In genomic region chr17:10775740-10776333, GRCh38 we compare ENCODE assay signal across 37 cellular contexts. TPM values are rescaled to one million over a fixed set of nuclear protein-coding genes. Genes with fewer than 3 reads are reported as not detected.
"Had no signal": no experiment of that assay in that cellular context is flagged by ENCODE, and none has a peak within 500 bp of the region (broad histone marks: within the 10 kb centered on the region; RNA-seq: fewer than 3 reads in every experiment).

No MANE protein-coding gene starts in this region.

- H3K4me1 ChIP-seq: adrenal gland, heart left ventricle had no signal

- H3K4me3 ChIP-seq: adrenal gland, heart left ventricle, skin epidermis, suprapubic skin, tibial nerve had no signal

- H3K9me3 ChIP-seq: adrenal gland had no signal

- H3K27me3 Mint-ChIP-seq: activated CD4-positive, alpha-beta memory T cell treated with anti-CD3 and anti-CD28 coated beads for 36 hours; activated CD4-positive, alpha-beta T cell treated with anti-CD3 and anti-CD28 coated beads, Interleukin-2, amount 10 ng/mL, durations not matched to agents 24 days and 14 days; activated naive CD8-positive, alpha-beta T cell treated with anti-CD3 and anti-CD28 coated beads for 36 hours; stimulated activated memory B cell treated with anti-CD40 and anti-IgM and Interleukin-4, amounts not matched to agents 10 μg/mL and 1 μg/mL and 100 μg/mL, for 72 hours had no signal

- H3K27ac ChIP-seq: adrenal gland, brain microvascular endothelial cell, heart left ventricle, skin epidermis, suprapubic skin, tibial nerve, WERI-Rb-1 had no signal

- H3K4me3 Mint-ChIP-seq: activated CD4-positive, alpha-beta memory T cell treated with anti-CD3 and anti-CD28 coated beads for 36 hours; activated CD4-positive, alpha-beta T cell treated with anti-CD3 and anti-CD28 coated beads, Interleukin-2, amount 10 ng/mL, durations not matched to agents 24 days and 14 days; activated naive CD4-positive, alpha-beta T cell treated with anti-CD3 and anti-CD28 coated beads for 36 hours; activated naive CD8-positive, alpha-beta T cell treated with anti-CD3 and anti-CD28 coated beads for 36 hours; activated T-helper 1 cell treated with anti-CD3 and anti-CD28 coated beads, Interleukin-12 subunit alpha, Interleukin-12 subunit beta, Interleukin-2, Interleukin-4 antibody, amounts not matched to agents 30 ng/mL and 10 ng/mL and 1 ng/mL, durations not matched to agents 14 hours and 24 hours and 36 hours; endodermal cell; mesothelial cell of epicardium; naive thymus-derived CD8-positive, alpha-beta T cell; stimulated activated memory B cell treated with anti-CD40 and anti-IgM and Interleukin-4, amounts not matched to agents 10 μg/mL and 1 μg/mL and 100 μg/mL, for 72 hours; T-helper 1 cell treated with Interleukin-12 subunit alpha and Interleukin-12 subunit beta and Interleukin-4 antibody, amounts not matched to agents 30 μg/mL and 1 μg/mL, for 36 hours had no signal

- DNase-seq: activated CD4-positive, alpha-beta memory T cell treated with anti-CD3 and anti-CD28 coated beads for 36 hours; activated CD4-positive, alpha-beta T cell treated with anti-CD3 and anti-CD28 coated beads, Interleukin-2, amount 10 ng/mL, durations not matched to agents 24 days and 14 days; activated CD4-positive, CD25-positive, alpha-beta regulatory T cell treated with anti-CD3 and anti-CD28 coated beads, Interleukin-2, amount 50 U/mL, for 72 hours; activated CD8-positive, alpha-beta memory T cell treated with anti-CD3 and anti-CD28 coated beads, Interleukin-2, amount 50 U/mL, for 4 hours; activated effector memory CD4-positive, alpha-beta T cell treated with anti-CD3 and anti-CD28 coated beads, Interleukin-2, amount 50 U/mL, for 16 hours; activated naive CD4-positive, alpha-beta T cell treated with anti-CD3 and anti-CD28 coated beads for 36 hours; activated naive CD8-positive, alpha-beta T cell treated with anti-CD3 and anti-CD28 coated beads for 36 hours; activated T-cell treated with anti-CD3 and anti-CD28 coated beads, Interleukin-2, amount 50 U/mL, for 1 hour; brain microvascular endothelial cell; foreskin fibroblast; heart left ventricle; naive thymus-derived CD8-positive, alpha-beta T cell; posterior cingulate gyrus; right cardiac atrium; stimulated activated CD4-positive, alpha-beta T cell treated with anti-CD3 and anti-CD28 coated beads, Interleukin-1b, Interleukin-23, amount 100 ng/mL, for 48 hours; stimulated activated CD4-positive, alpha-beta T cell treated with anti-CD3 and anti-CD28 coated beads, Interleukin-4, amount 100 ng/mL, for 4 hours; stimulated activated CD8-positive, alpha-beta memory T cell treated with anti-CD3 and anti-CD28 coated beads, Interleukin-4, amount 100 ng/mL, for 48 hours; SW 1271; T-helper 9 cell; WERI-Rb-1 had no signal

- ATAC-seq: esophagus mucosa; heart left ventricle; naive thymus-derived CD8-positive, alpha-beta T cell; right cardiac atrium; stimulated activated memory B cell treated with anti-CD40 and anti-IgM and Interleukin-4, amounts not matched to agents 10 μg/mL and 1 μg/mL and 100 μg/mL, for 72 hours had no signal

- H3K36me3 ChIP-seq: adrenal gland, brain microvascular endothelial cell, heart left ventricle, suprapubic skin, tibial nerve, WERI-Rb-1 had no signal

- H3K27ac Mint-ChIP-seq: activated CD4-positive, alpha-beta memory T cell treated with anti-CD3 and anti-CD28 coated beads for 36 hours; activated CD4-positive, alpha-beta T cell treated with anti-CD3 and anti-CD28 coated beads, Interleukin-2, amount 10 ng/mL, durations not matched to agents 24 days and 14 days; activated naive CD4-positive, alpha-beta T cell treated with anti-CD3 and anti-CD28 coated beads for 36 hours; activated naive CD8-positive, alpha-beta T cell treated with anti-CD3 and anti-CD28 coated beads for 36 hours; activated T-helper 1 cell treated with anti-CD3 and anti-CD28 coated beads, Interleukin-12 subunit alpha, Interleukin-12 subunit beta, Interleukin-2, Interleukin-4 antibody, amounts not matched to agents 30 ng/mL and 10 ng/mL and 1 ng/mL, durations not matched to agents 14 hours and 24 hours and 36 hours; endodermal cell; mesothelial cell of epicardium; stimulated activated memory B cell treated with anti-CD40 and anti-IgM and Interleukin-4, amounts not matched to agents 10 μg/mL and 1 μg/mL and 100 μg/mL, for 72 hours; T-helper 1 cell treated with Interleukin-12 subunit alpha and Interleukin-12 subunit beta and Interleukin-4 antibody, amounts not matched to agents 30 μg/mL and 1 μg/mL, for 36 hours had no signal

- FAIRE-seq: astrocyte, islet of Langerhans, TTC549 had no signal

- H3K4me1 Mint-ChIP-seq: activated CD4-positive, alpha-beta T cell treated with anti-CD3 and anti-CD28 coated beads, Interleukin-2, amount 10 ng/mL, durations not matched to agents 24 days and 14 days; activated naive CD8-positive, alpha-beta T cell treated with anti-CD3 and anti-CD28 coated beads for 36 hours; stimulated activated memory B cell treated with anti-CD40 and anti-IgM and Interleukin-4, amounts not matched to agents 10 μg/mL and 1 μg/mL and 100 μg/mL, for 72 hours had no signal

- H3K27me3 ChIP-seq: adrenal gland, brain microvascular endothelial cell, heart left ventricle, suprapubic skin, tibial nerve had no signal

- H3K36me3 Mint-ChIP-seq: mesothelial cell of epicardium had no signal

RNA-seq across cellular contexts. Expression of gene TMEM238L, which starts 28.1 kb away (rescaled TPM):
- total RNA-seq: activated CD4-positive, alpha-beta memory T cell treated with anti-CD3 and anti-CD28 coated beads for 36 hours; activated CD4-positive, alpha-beta T cell treated with anti-CD3 and anti-CD28 coated beads, Interleukin-2, amount 10 ng/mL, durations not matched to agents 24 days and 14 days; activated CD8-positive, alpha-beta memory T cell treated with anti-CD3 and anti-CD28 coated beads for 36 hours; activated naive CD4-positive, alpha-beta T cell treated with anti-CD3 and anti-CD28 coated beads for 36 hours; activated naive CD8-positive, alpha-beta T cell treated with anti-CD3 and anti-CD28 coated beads for 36 hours; activated T-helper 1 cell treated with anti-CD3 and anti-CD28 coated beads, Interleukin-12 subunit alpha, Interleukin-12 subunit beta, Interleukin-2, Interleukin-4 antibody, amounts not matched to agents 30 ng/mL and 10 ng/mL and 1 ng/mL, durations not matched to agents 14 hours and 24 hours and 36 hours; astrocyte; cardiac septum; cerebellum; endodermal cell; heart left ventricle; mesothelial cell of epicardium; naive thymus-derived CD8-positive, alpha-beta T cell; omental fat pad; right cardiac atrium; tibial nerve had no signal
